ENCODE assay signal across 8 cellular contexts in genomic region chr9:5437254-5438216, GRCh38. TPM values are rescaled to one million over a fixed set of nuclear protein-coding genes. Genes with fewer than 3 reads are reported as not detected.
DNase-seq lines count a peak whose midpoint lies in the region; ATAC-seq, FAIRE-seq and TF ChIP-seq lines count a peak whose summit lies in the region.

A gene with protein sequence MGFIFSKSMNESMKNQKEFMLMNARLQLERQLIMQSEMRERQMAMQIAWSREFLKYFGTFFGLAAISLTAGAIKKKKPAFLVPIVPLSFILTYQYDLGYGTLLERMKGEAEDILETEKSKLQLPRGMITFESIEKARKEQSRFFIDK (minus strand): TSS chr9:5437925. CDS start chr9:5431977, 5,948 bp downstream.

- H3K9me3 ChIP-seq in iPS-20b (ENCODE audit: insufficient read depth, low read depth, low read length): no peaks in the 10 kb centered on the region

- peak within 1 kb of the TSS; percentile 67 for H3K4me3 ChIP-seq in WI38 (ENCODE audit: low read depth, low read length)
- H3K4me3 ChIP-seq in bronchial epithelial cell (ENCODE audit: low read depth, low read length): peak within 1 kb of the TSS; percentile 78
- peak within 1 kb of the TSS; percentile 80 for H3K4me3 ChIP-seq in iPS-20b (ENCODE audit: low read length)
- peak within 1 kb of the TSS; percentile 46 to 74 (median 54) for H3K4me3 ChIP-seq in skin epidermis

- no peak for FAIRE-seq in bronchial epithelial cell (lab: Jason Lieb, UNC)

- H3K27ac ChIP-seq in iPS-20b (ENCODE audit: low read length): peak within 1 kb of the TSS; percentile 35
- H3K27ac ChIP-seq in skin epidermis: peak within 1 kb of the TSS; percentile 87 to 100 (median 96)

- peak within 1 kb of the TSS; percentile 79 for H3K9ac ChIP-seq in iPS-20b (ENCODE audit: low read depth, low read length)

- DNase-seq in AG08395 (ENCODE audit: low spot score) (peak; percentile 91), NCI-H2227 (lab: John Stamatoyannopoulos, UW; ENCODE audit: unreplicated experiment) (peak; percentile 94), bronchial epithelial cell (ENCODE audit: low read depth) (peak; percentile 89)

- no peaks in the 10 kb centered on the region for H3K36me3 ChIP-seq in bronchial epithelial cell (ENCODE audit: control insufficient read depth, insufficient read depth, low read length)
- peaks cover 8% of the 10 kb centered on the region for H3K36me3 ChIP-seq in iPS-20b (ENCODE audit: insufficient read depth, low read depth, low read length)

- H3K4me1 ChIP-seq in iPS-20b (ENCODE audit: insufficient read depth, low read length): peaks cover 5% of the 10 kb centered on the region; the same call in 1 of the 2 replicates

- TF ChIP-seq CTCF in WI38 (IDR thresholded peaks at IDR 0.05; ENCODE audit: low read depth, low read length) (0 out of 2 replicates have a peak, but pooled peaks have one; percentile 3), bronchial epithelial cell (IDR thresholded peaks at IDR 0.05; ENCODE audit: insufficient read depth, low read length, severe bottlenecking) (peak; percentile 35)

- ATAC-seq in GM18873 (IDR thresholded peaks at IDR 0.05; ENCODE audit: low FRiP score, unreplicated experiment) (peak; percentile 85), HG03139 (IDR thresholded peaks at IDR 0.05; ENCODE audit: unreplicated experiment) (peak; percentile 83)

- H3K27me3 ChIP-seq in bronchial epithelial cell (ENCODE audit: control insufficient read depth, insufficient read depth, low read length) (no peaks in the 10 kb centered on the region), iPS-20b (ENCODE audit: insufficient read depth, low read length) (no peaks in the 10 kb centered on the region)

RNA-seq across cellular contexts. Expression of the gene that starts here (rescaled TPM):
- 22.9 and 28.3 TPM in 2 replicates for total RNA-seq in bronchial epithelial cell

Comparison
In these comparisons a context has a peak if more than half of its experiments do, and no peak if none do; other contexts are left out.
1. Peak in every context shown above with its lines: DNase-seq, ATAC-seq, H3K4me3 ChIP-seq and H3K27ac ChIP-seq.